8 cellular contexts compared by ENCODE assay signal in genomic region chr17:78774956-78775571, GRCh38. TPM values are rescaled to one million over a fixed set of nuclear protein-coding genes. Genes with fewer than 3 reads are reported as not detected.
A peak's percentile ranks its signal among the peaks of the same experiment; 100 is the strongest.
DNase-seq lines count a peak whose midpoint lies in the region; ATAC-seq and TF ChIP-seq lines count a peak whose summit lies in the region.

No MANE protein-coding gene starts in this region.

- H3K9me3 Mint-ChIP-seq in activated T-helper 2 cell treated with anti-CD3 and anti-CD28 coated beads, Interferon-gamma antibody, Interleukin-2, Interleukin-4, amounts not matched to agents 10 μg/mL and 5 μg/mL and 100 μg/mL, durations not matched to agents 14 hours and 24 hours and 36 hours, result no peaks in the 10 kb centered on the region

- no peak overlapping the region for H3K4me2 ChIP-seq in mesendoderm (ENCODE audit: low read length)

- no peaks in the 10 kb centered on the region for H3K27me3 ChIP-seq in mesendoderm (ENCODE audit: insufficient read depth, low read length, poor library complexity)
- H3K27me3 ChIP-seq in tibial artery, result no peaks in the 10 kb centered on the region

- H3K4me3 ChIP-seq in mesendoderm (ENCODE audit: low read length), result no peak overlapping the region
- H3K4me3 ChIP-seq in tibial artery, result no peak overlapping the region

- H3K4ac ChIP-seq in mesendoderm (ENCODE audit: low read depth, low read length), result no peak overlapping the region

- TF ChIP-seq CTCF in tibial artery (IDR thresholded peaks at IDR 0.05), result no peak

- H3K27me3 Mint-ChIP-seq in activated T-helper 2 cell treated with anti-CD3 and anti-CD28 coated beads, Interferon-gamma antibody, Interleukin-2, Interleukin-4, amounts not matched to agents 10 μg/mL and 5 μg/mL and 100 μg/mL, durations not matched to agents 14 hours and 24 hours and 36 hours (ENCODE audit: low read depth), result no peaks in the 10 kb centered on the region

- H3K23ac ChIP-seq in mesendoderm (ENCODE audit: low read length), result no peak overlapping the region

- H3K27ac ChIP-seq in KOPT-K1 (ENCODE audit: low read depth, low read length, poor library complexity, severe bottlenecking) (peak overlapping the region; percentile 82), mesendoderm (ENCODE audit: low read depth, low read length) (no peak overlapping the region), tibial artery (peak overlapping the region; percentile 29 to 48)

- no peak overlapping the region for H2BK15ac ChIP-seq in mesendoderm (replicated peaks; ENCODE audit: low read depth)

- no peak overlapping the region for H2BK120ac ChIP-seq in mesendoderm (ENCODE audit: low read depth, low read length)

- intact Hi-C loops in activated T-helper 2 cell treated with anti-CD3 and anti-CD28 coated beads, Interferon-gamma antibody, Interleukin-2, Interleukin-4, amounts not matched to agents 10 μg/mL and 5 μg/mL and 100 μg/mL, durations not matched to agents 14 hours and 24 hours and 36 hours (cut with micrococcal nuclease), result loop anchor here (1.0 to 5.0 kb wide), 3 partner anchors 16 to 1443 kb away; no protein-coding TSS in a partner anchor
- intact Hi-C loops in tibial artery (cut with DNase I; ENCODE audit: low total_unique reads), result no loop called here

- no peak overlapping the region for H3K18ac ChIP-seq in mesendoderm (ENCODE audit: low read length)

- H3K79me2 ChIP-seq in mesendoderm (ENCODE audit: control insufficient read depth, insufficient read depth, low read length), result no peaks in the 10 kb centered on the region

- DNase-seq in activated T-helper 2 cell treated with anti-CD3 and anti-CD28 coated beads, Interferon-gamma antibody, Interleukin-2, Interleukin-4, amounts not matched to agents 10 μg/mL and 5 μg/mL and 100 μg/mL, durations not matched to agents 14 hours and 24 hours and 36 hours (ENCODE audit: low spot score), result peak; percentile 67
- DNase-seq in mesendoderm (no peak), tibial artery (no peak), COLO829 (ENCODE audit: low spot score) (no peak), kidney tubule cell (ENCODE audit: low spot score) (no peak)

- H4K8ac ChIP-seq in mesendoderm (ENCODE audit: low read depth, low read length), result no peak overlapping the region

- no peak overlapping the region for H2AK5ac ChIP-seq in mesendoderm (ENCODE audit: low read length)

- no peak overlapping the region for H4K5ac ChIP-seq in mesendoderm (ENCODE audit: low read length)

- peak overlapping the region; percentile 85 for H3K4me3 Mint-ChIP-seq in activated T-helper 2 cell treated with anti-CD3 and anti-CD28 coated beads, Interferon-gamma antibody, Interleukin-2, Interleukin-4, amounts not matched to agents 10 μg/mL and 5 μg/mL and 100 μg/mL, durations not matched to agents 14 hours and 24 hours and 36 hours (ENCODE audit: low read depth)

- peaks cover 21% of the 10 kb centered on the region for H3K36me3 Mint-ChIP-seq in activated T-helper 2 cell treated with anti-CD3 and anti-CD28 coated beads, Interferon-gamma antibody, Interleukin-2, Interleukin-4, amounts not matched to agents 10 μg/mL and 5 μg/mL and 100 μg/mL, durations not matched to agents 14 hours and 24 hours and 36 hours (ENCODE audit: low read depth)

- no peaks in the 10 kb centered on the region for H3K79me1 ChIP-seq in mesendoderm (ENCODE audit: low read length)

- peak; percentile 56 for TF ChIP-seq POLR2A in GM18526 (IDR thresholded peaks at IDR 0.05; ENCODE audit: extremely low read depth, insufficient read length)

- H3K27ac Mint-ChIP-seq in activated T-helper 2 cell treated with anti-CD3 and anti-CD28 coated beads, Interferon-gamma antibody, Interleukin-2, Interleukin-4, amounts not matched to agents 10 μg/mL and 5 μg/mL and 100 μg/mL, durations not matched to agents 14 hours and 24 hours and 36 hours, result peak overlapping the region; percentile 98

- peak overlapping the region; percentile 6 for H3K56ac ChIP-seq in mesendoderm (ENCODE audit: low read length)

- WGBS in mesendoderm (ENCODE audit: extremely low coverage, insufficient coverage, low lambda C conversion rate), result no CpG with 5 or more reads among the region's 12 CpGs

- H3K36me3 ChIP-seq in KOPT-K1 (ENCODE audit: insufficient read depth, low read length) (no peaks in the 10 kb centered on the region), mesendoderm (ENCODE audit: control insufficient read depth, insufficient read depth, low read length) (no peaks in the 10 kb centered on the region), tibial artery (no peaks in the 10 kb centered on the region)

- no peaks in the 10 kb centered on the region for H3K9me3 ChIP-seq in KOPT-K1 (ENCODE audit: insufficient read depth, low read length, poor library complexity, severe bottlenecking)
- H3K9me3 ChIP-seq in tibial artery, result no peaks in the 10 kb centered on the region

- ATAC-seq in HG03565 (IDR thresholded peaks at IDR 0.05; ENCODE audit: unreplicated experiment), result no peak

- H3K4me1 Mint-ChIP-seq in activated T-helper 2 cell treated with anti-CD3 and anti-CD28 coated beads, Interferon-gamma antibody, Interleukin-2, Interleukin-4, amounts not matched to agents 10 μg/mL and 5 μg/mL and 100 μg/mL, durations not matched to agents 14 hours and 24 hours and 36 hours (ENCODE audit: low read depth), result peaks cover 58% of the 10 kb centered on the region

- H3K4me1 ChIP-seq in mesendoderm (ENCODE audit: control insufficient read depth, low read depth, low read length) (no peaks in the 10 kb centered on the region), tibial artery (peaks cover 0 to 7% (median 1%) of the 10 kb centered on the region in 4 donors)

- H3K9ac ChIP-seq in mesendoderm (ENCODE audit: low read length), result no peak overlapping the region

- H2BK5ac ChIP-seq in mesendoderm (ENCODE audit: low read length), result no peak overlapping the region

RNA-seq across cellular contexts. Expression of gene CYTH1, which starts 7.0 kb away (rescaled TPM):
- 83.5 and 95.7 TPM in 2 replicates for total RNA-seq in activated T-helper 2 cell treated with anti-CD3 and anti-CD28 coated beads, Interferon-gamma antibody, Interleukin-2, Interleukin-4, amounts not matched to agents 10 μg/mL and 5 μg/mL and 100 μg/mL, durations not matched to agents 14 hours and 24 hours and 36 hours
- 6.8 TPM for polyA plus RNA-seq in mesendoderm (2013, experiment 1 of 2)
- polyA plus RNA-seq in mesendoderm (2013, experiment 2 of 2), result 6.3 TPM
